In genomic region chrX:112753116-112753515, GRCh38 we compare ENCODE assay signal across 39 cellular contexts.
"Had no signal": no experiment of that assay in that cellular context is flagged by ENCODE, and none has a peak within 500 bp of the region (broad histone marks: within the 10 kb centered on the region; RNA-seq: fewer than 3 reads in every experiment).

No MANE protein-coding gene starts in this region.

- H3K9me3 ChIP-seq: adrenal gland, ascending aorta, body of pancreas, breast epithelium had no signal

- H3K27ac ChIP-seq: adrenal gland, ascending aorta, body of pancreas, brain microvascular endothelial cell, breast epithelium, cardiac muscle cell had no signal

- H3K4me1 Mint-ChIP-seq: activated naive CD4-positive, alpha-beta T cell treated with anti-CD3 and anti-CD28 coated beads, Interleukin-2, amount 10 ng/mL, durations not matched to agents 7 days and 5 days; activated naive CD4-positive, alpha-beta T cell treated with anti-CD3 and anti-CD28 coated beads, Interleukin-2, amount 50 U/mL, for 24 hours; activated naive CD8-positive, alpha-beta T cell treated with anti-CD3 and anti-CD28 coated beads for 36 hours; activated naive CD8-positive, alpha-beta T cell treated with anti-CD3 and anti-CD28 coated beads, Interleukin-2, amount 10 ng/mL, durations not matched to agents 7 days and 5 days; activated naive CD8-positive, alpha-beta T cell treated with anti-CD3 and anti-CD28 coated beads, Interleukin-2, amount 50 U/mL, for 24 hours; activated T-helper 17 cell treated with anti-CD3 and anti-CD28 coated beads, Interleukin-2, amount 50 U/mL, for 72 hours; central memory CD8-positive, alpha-beta T cell had no signal

- ATAC-seq: activated naive CD4-positive, alpha-beta T cell treated with anti-CD3 and anti-CD28 coated beads, Interleukin-2, amount 50 U/mL, for 72 hours; activated naive CD8-positive, alpha-beta T cell treated with anti-CD3 and anti-CD28 coated beads, Interleukin-2, amount 50 U/mL, for 24 hours; activated T-cell treated with anti-CD3 and anti-CD28 coated beads, Interleukin-2, amount 50 U/mL, for 4 hours; activated T-cell treated with anti-CD3 and anti-CD28 coated beads, Interleukin-2, amount 50 U/mL, for 72 hours; activated T-helper 17 cell treated with anti-CD3 and anti-CD28 coated beads, Interleukin-2, amount 50 U/mL, for 72 hours; body of pancreas had no signal

- H3K36me3 Mint-ChIP-seq: activated naive CD4-positive, alpha-beta T cell treated with anti-CD3 and anti-CD28 coated beads, Interleukin-2, amount 10 ng/mL, durations not matched to agents 7 days and 5 days; activated naive CD4-positive, alpha-beta T cell treated with anti-CD3 and anti-CD28 coated beads, Interleukin-2, amount 50 U/mL, for 24 hours; activated naive CD4-positive, alpha-beta T cell treated with anti-CD3 and anti-CD28 coated beads, Interleukin-2, amount 50 U/mL, for 72 hours; activated naive CD8-positive, alpha-beta T cell; activated naive CD8-positive, alpha-beta T cell treated with anti-CD3 and anti-CD28 coated beads for 36 hours; activated naive CD8-positive, alpha-beta T cell treated with anti-CD3 and anti-CD28 coated beads, Interleukin-2, amount 10 ng/mL, durations not matched to agents 7 days and 5 days; brain had no signal

- H3K4me3 ChIP-seq: adrenal gland, ascending aorta, body of pancreas, breast epithelium, cardiac muscle cell had no signal

- H3K4me1 ChIP-seq: adrenal gland, ascending aorta, body of pancreas, breast epithelium had no signal

- FAIRE-seq: bronchial epithelial cell had no signal

- H3K27me3 ChIP-seq: ascending aorta, body of pancreas, brain microvascular endothelial cell, cardiac muscle cell had no signal

- H3K4me3 Mint-ChIP-seq: activated naive CD4-positive, alpha-beta T cell treated with anti-CD3 and anti-CD28 coated beads for 36 hours; activated naive CD4-positive, alpha-beta T cell treated with anti-CD3 and anti-CD28 coated beads, Interleukin-2, amount 10 ng/mL, durations not matched to agents 7 days and 5 days; activated naive CD4-positive, alpha-beta T cell treated with anti-CD3 and anti-CD28 coated beads, Interleukin-2, amount 50 U/mL, for 24 hours; activated naive CD8-positive, alpha-beta T cell; activated naive CD8-positive, alpha-beta T cell treated with anti-CD3 and anti-CD28 coated beads for 36 hours; activated naive CD8-positive, alpha-beta T cell treated with anti-CD3 and anti-CD28 coated beads, Interleukin-2, amount 10 ng/mL, durations not matched to agents 7 days and 5 days; activated naive CD8-positive, alpha-beta T cell treated with anti-CD3 and anti-CD28 coated beads, Interleukin-2, amount 50 U/mL, for 24 hours; activated T-cell treated with anti-CD3 and anti-CD28 coated beads, Interleukin-2, amount 50 U/mL, for 24 hours; activated T-cell treated with anti-CD3 and anti-CD28 coated beads, Interleukin-2, amount 50 U/mL, for 4 hours; activated T-cell treated with anti-CD3 and anti-CD28 coated beads, Interleukin-2, amount 50 U/mL, for 72 hours; activated T-helper 1 cell treated with anti-CD3 and anti-CD28 coated beads, Interleukin-12 subunit alpha, Interleukin-12 subunit beta, Interleukin-2, Interleukin-4 antibody, amounts not matched to agents 30 ng/mL and 10 ng/mL and 1 ng/mL, durations not matched to agents 14 hours and 24 hours and 36 hours; activated T-helper 17 cell treated with anti-CD3 and anti-CD28 coated beads, Interleukin-2, amount 50 U/mL, for 72 hours; brain; central memory CD8-positive, alpha-beta T cell had no signal

- DNase-seq: activated effector memory CD4-positive, alpha-beta T cell treated with anti-CD3 and anti-CD28 coated beads, Interleukin-2, amount 50 U/mL, for 16 hours; activated effector memory CD4-positive, alpha-beta T cell treated with Interleukin-2 at 50 U/mL for 16 hours; activated gamma-delta T cell; activated gamma-delta T cell treated with Interleukin-2 at 50 U/mL for 16 hours; activated naive CD4-positive, alpha-beta T cell; activated naive CD4-positive, alpha-beta T cell treated with anti-CD3 and anti-CD28 coated beads for 36 hours; activated naive CD4-positive, alpha-beta T cell treated with anti-CD3 and anti-CD28 coated beads, Interleukin-2, amount 10 ng/mL, durations not matched to agents 7 days and 5 days; activated naive CD4-positive, alpha-beta T cell treated with anti-CD3 and anti-CD28 coated beads, Interleukin-2, amount 50 U/mL, for 16 hours; activated naive CD4-positive, alpha-beta T cell treated with Interleukin-2 at 50 U/mL for 16 hours; activated naive CD8-positive, alpha-beta T cell treated with anti-CD3 and anti-CD28 coated beads for 36 hours; activated naive CD8-positive, alpha-beta T cell treated with anti-CD3 and anti-CD28 coated beads, Interleukin-2, amount 10 ng/mL, durations not matched to agents 7 days and 5 days; activated naive CD8-positive, alpha-beta T cell treated with anti-CD3 and anti-CD28 coated beads, Interleukin-2, amount 50 U/mL, for 24 hours; activated T-cell treated with anti-CD3 and anti-CD28 coated beads, Interleukin-2, amount 50 U/mL, for 1 hour; activated T-cell treated with anti-CD3 and anti-CD28 coated beads, Interleukin-2, amount 50 U/mL, for 24 hours; activated T-cell treated with anti-CD3 and anti-CD28 coated beads, Interleukin-2, amount 50 U/mL, for 4 hours; activated T-cell treated with anti-CD3 and anti-CD28 coated beads, Interleukin-2, amount 50 U/mL, for 48 hours; activated T-cell treated with anti-CD3 and anti-CD28 coated beads, Interleukin-2, amount 50 U/mL, for 72 hours; adrenal gland; amniotic stem cell; amygdala; anterior cingulate cortex; aorta; body of pancreas; brain microvascular endothelial cell; caudate nucleus; central memory CD4-positive, alpha-beta T cell; cerebellar nuclear complex had no signal

- H3K27ac Mint-ChIP-seq: activated naive CD4-positive, alpha-beta T cell treated with anti-CD3 and anti-CD28 coated beads for 36 hours; activated naive CD4-positive, alpha-beta T cell treated with anti-CD3 and anti-CD28 coated beads, Interleukin-2, amount 10 ng/mL, durations not matched to agents 7 days and 5 days; activated naive CD4-positive, alpha-beta T cell treated with anti-CD3 and anti-CD28 coated beads, Interleukin-2, amount 50 U/mL, for 24 hours; activated naive CD4-positive, alpha-beta T cell treated with anti-CD3 and anti-CD28 coated beads, Interleukin-2, amount 50 U/mL, for 72 hours; activated naive CD8-positive, alpha-beta T cell; activated naive CD8-positive, alpha-beta T cell treated with anti-CD3 and anti-CD28 coated beads for 36 hours; activated naive CD8-positive, alpha-beta T cell treated with anti-CD3 and anti-CD28 coated beads, Interleukin-2, amount 10 ng/mL, durations not matched to agents 7 days and 5 days; activated naive CD8-positive, alpha-beta T cell treated with anti-CD3 and anti-CD28 coated beads, Interleukin-2, amount 50 U/mL, for 24 hours; activated T-cell treated with anti-CD3 and anti-CD28 coated beads, Interleukin-2, amount 50 U/mL, for 24 hours; activated T-cell treated with anti-CD3 and anti-CD28 coated beads, Interleukin-2, amount 50 U/mL, for 72 hours; activated T-helper 1 cell treated with anti-CD3 and anti-CD28 coated beads, Interleukin-12 subunit alpha, Interleukin-12 subunit beta, Interleukin-2, Interleukin-4 antibody, amounts not matched to agents 30 ng/mL and 10 ng/mL and 1 ng/mL, durations not matched to agents 14 hours and 24 hours and 36 hours; activated T-helper 17 cell treated with anti-CD3 and anti-CD28 coated beads, Interleukin-2, amount 50 U/mL, for 72 hours; activated T-helper 2 cell treated with anti-CD3 and anti-CD28 coated beads, Interferon-gamma antibody, Interleukin-2, Interleukin-4, amounts not matched to agents 10 μg/mL and 5 μg/mL and 100 μg/mL, durations not matched to agents 14 hours and 24 hours and 36 hours; brain had no signal

- H3K27me3 Mint-ChIP-seq: activated naive CD4-positive, alpha-beta T cell treated with anti-CD3 and anti-CD28 coated beads, Interleukin-2, amount 10 ng/mL, durations not matched to agents 7 days and 5 days; activated naive CD4-positive, alpha-beta T cell treated with anti-CD3 and anti-CD28 coated beads, Interleukin-2, amount 50 U/mL, for 24 hours; activated naive CD8-positive, alpha-beta T cell; activated naive CD8-positive, alpha-beta T cell treated with anti-CD3 and anti-CD28 coated beads for 36 hours; activated naive CD8-positive, alpha-beta T cell treated with anti-CD3 and anti-CD28 coated beads, Interleukin-2, amount 50 U/mL, for 24 hours; activated T-helper 17 cell treated with anti-CD3 and anti-CD28 coated beads, Interleukin-2, amount 50 U/mL, for 72 hours had no signal

- H3K9me3 Mint-ChIP-seq: activated naive CD4-positive, alpha-beta T cell treated with anti-CD3 and anti-CD28 coated beads for 36 hours; activated naive CD4-positive, alpha-beta T cell treated with anti-CD3 and anti-CD28 coated beads, Interleukin-2, amount 10 ng/mL, durations not matched to agents 7 days and 5 days; activated naive CD4-positive, alpha-beta T cell treated with anti-CD3 and anti-CD28 coated beads, Interleukin-2, amount 50 U/mL, for 24 hours; activated naive CD4-positive, alpha-beta T cell treated with anti-CD3 and anti-CD28 coated beads, Interleukin-2, amount 50 U/mL, for 72 hours; activated naive CD8-positive, alpha-beta T cell treated with anti-CD3 and anti-CD28 coated beads for 36 hours; activated naive CD8-positive, alpha-beta T cell treated with anti-CD3 and anti-CD28 coated beads, Interleukin-2, amount 10 ng/mL, durations not matched to agents 7 days and 5 days; activated naive CD8-positive, alpha-beta T cell treated with anti-CD3 and anti-CD28 coated beads, Interleukin-2, amount 50 U/mL, for 24 hours; activated T-cell treated with anti-CD3 and anti-CD28 coated beads, Interleukin-2, amount 50 U/mL, for 24 hours; activated T-cell treated with anti-CD3 and anti-CD28 coated beads, Interleukin-2, amount 50 U/mL, for 4 hours; activated T-cell treated with anti-CD3 and anti-CD28 coated beads, Interleukin-2, amount 50 U/mL, for 72 hours; activated T-helper 1 cell treated with anti-CD3 and anti-CD28 coated beads, Interleukin-12 subunit alpha, Interleukin-12 subunit beta, Interleukin-2, Interleukin-4 antibody, amounts not matched to agents 30 ng/mL and 10 ng/mL and 1 ng/mL, durations not matched to agents 14 hours and 24 hours and 36 hours; activated T-helper 17 cell treated with anti-CD3 and anti-CD28 coated beads, Interleukin-2, amount 50 U/mL, for 72 hours; activated T-helper 2 cell treated with anti-CD3 and anti-CD28 coated beads, Interferon-gamma antibody, Interleukin-2, Interleukin-4, amounts not matched to agents 10 μg/mL and 5 μg/mL and 100 μg/mL, durations not matched to agents 14 hours and 24 hours and 36 hours; central memory CD8-positive, alpha-beta T cell had no signal

- H3K36me3 ChIP-seq: adrenal gland, ascending aorta, brain microvascular endothelial cell, breast epithelium, cardiac muscle cell had no signal
